8 cellular contexts compared by ENCODE assay signal in genomic region chr7:107924841-107925490, GRCh38. TPM values are rescaled to one million over a fixed set of nuclear protein-coding genes. Genes with fewer than 3 reads are reported as not detected.
DNase-seq lines count a peak whose midpoint lies in the region; ATAC-seq lines count a peak whose summit lies in the region.

No MANE protein-coding gene starts in this region.

- H3K36me3 ChIP-seq in mesenchymal stem cell (ENCODE audit: control insufficient read depth in 1 of 2, insufficient read depth in 2 of 2, low read depth in 1 of 2, low read length in 2 of 2) = peaks cover 10 to 98% of the 10 kb centered on the region in 2 experiments

- peak; percentile 76 for DNase-seq in Jurkat, Clone E6-1 (ENCODE audit: low read depth, low spot score)
- DNase-seq in mesenchymal stem cell (no peak), retina (no peak), iPS-NIHi11 (ENCODE audit: low spot score) (no peak), DMS153 (lab: John Stamatoyannopoulos, UW) (no peak), NCI-H1694 (lab: John Stamatoyannopoulos, UW) (no peak)

- 93% methylated on average over 5 of the region's 5 CpGs for WGBS in mesenchymal stem cell

- H2BK120ac ChIP-seq in mesenchymal stem cell (ENCODE audit: low read depth, low read length) = no peak overlapping the region

- H2BK12ac ChIP-seq in mesenchymal stem cell (ENCODE audit: low read length in 2 of 2) = no peak overlapping the region

- H3K4me3 ChIP-seq in Jurkat, Clone E6-1 (ENCODE audit: low read length) = no peak overlapping the region
- no peak overlapping the region for H3K4me3 ChIP-seq in mesenchymal stem cell (ENCODE audit: insufficient read depth in 1 of 2, low read depth in 1 of 2, low read length in 2 of 2)

- no peak overlapping the region for H4K91ac ChIP-seq in mesenchymal stem cell (ENCODE audit: low read length)

- H3K18ac ChIP-seq in mesenchymal stem cell (ENCODE audit: low read depth in 1 of 2, low read length in 2 of 2) = no peak overlapping the region

- peak overlapping the region in 1 of 2 experiments; percentile 75 for H3K14ac ChIP-seq in mesenchymal stem cell (ENCODE audit: low read length in 2 of 2)

- no peak overlapping the region for H3K23ac ChIP-seq in mesenchymal stem cell (ENCODE audit: low read length in 2 of 2)

- H3K9me3 ChIP-seq in mesenchymal stem cell (ENCODE audit: control insufficient read depth, low read length) = no peaks in the 10 kb centered on the region

- peaks cover 1% of the 10 kb centered on the region for H3K4me1 ChIP-seq in mesenchymal stem cell (ENCODE audit: control insufficient read depth, insufficient read depth, low read depth, low read length)

- no peak overlapping the region for H2AK5ac ChIP-seq in mesenchymal stem cell (ENCODE audit: low read length, severe bottlenecking)

- no peak overlapping the region for H2BK5ac ChIP-seq in mesenchymal stem cell (ENCODE audit: low read depth, low read length, poor library complexity, severe bottlenecking)

- H3K4me2 ChIP-seq in mesenchymal stem cell (ENCODE audit: low read length, poor library complexity, severe bottlenecking) = no peak overlapping the region

- H3K4ac ChIP-seq in mesenchymal stem cell (ENCODE audit: low read depth in 1 of 2, low read length in 2 of 2) = no peak overlapping the region

- H3K9ac ChIP-seq in mesenchymal stem cell (ENCODE audit: low read length) = no peak overlapping the region

- H3K27me3 ChIP-seq in mesenchymal stem cell (ENCODE audit: control insufficient read depth in 1 of 2, insufficient read depth in 1 of 2, low read length in 2 of 2) = no peaks in the 10 kb centered on the region

- H2AFZ ChIP-seq in mesenchymal stem cell (ENCODE audit: low read depth, low read length) = no peak overlapping the region

- H3K79me1 ChIP-seq in mesenchymal stem cell (replicated peaks; ENCODE audit: low read length, poor library complexity, severe bottlenecking) = peaks cover 1% of the 10 kb centered on the region

- ATAC-seq in GM18858 (IDR thresholded peaks at IDR 0.05; ENCODE audit: unreplicated experiment) (peak; percentile 89), GM21737 (IDR thresholded peaks at IDR 0.05; ENCODE audit: unreplicated experiment) (peak; percentile 95)

- no peak overlapping the region for H2BK15ac ChIP-seq in mesenchymal stem cell (ENCODE audit: low read depth, poor library complexity, severe bottlenecking)

- peak overlapping the region; percentile 28 for H3K27ac ChIP-seq in mesenchymal stem cell (ENCODE audit: low read length, poor library complexity, severe bottlenecking)

- no peak overlapping the region for H4K8ac ChIP-seq in mesenchymal stem cell (ENCODE audit: low read length)

RNA-seq across cellular contexts. Expression of gene DLD, which starts 34.0 kb away (rescaled TPM):
- 120 TPM for polyA plus RNA-seq in Jurkat, Clone E6-1 (2012; ENCODE audit: insufficient read depth, insufficient read length)
- polyA plus RNA-seq in mesenchymal stem cell (2013, experiment 1 of 2) = 90.9 TPM
- 91.1 TPM for polyA plus RNA-seq in mesenchymal stem cell (2013, experiment 2 of 2)
